In the genomic region with DNA sequence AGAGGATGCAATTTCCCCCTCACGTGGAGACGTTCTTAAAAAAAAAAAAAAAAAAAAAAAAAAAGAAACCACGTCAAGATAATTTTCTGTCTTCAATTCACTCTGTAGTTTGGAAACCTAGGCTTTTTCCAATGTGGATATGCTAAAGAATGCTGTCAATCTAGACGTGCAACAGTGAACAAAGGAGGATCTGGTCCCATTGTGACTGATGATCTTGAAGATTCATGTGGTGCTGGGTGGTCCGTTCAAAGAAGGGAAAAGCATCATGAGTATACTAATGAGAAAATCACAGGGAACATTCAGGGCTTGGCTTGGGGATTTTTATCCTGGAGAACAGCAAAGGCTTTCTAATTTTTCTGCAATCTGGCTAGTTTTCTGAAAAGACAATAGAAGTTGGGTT, we compare ENCODE assay signal across 32 cellular contexts.
"Had no signal": no experiment of that assay in that cellular context is flagged by ENCODE, and none has a peak within 500 bp of the region (broad histone marks: within the 10 kb centered on the region; RNA-seq: fewer than 3 reads in every experiment).

No MANE protein-coding gene starts in this region.

- H3K27me3 Mint-ChIP-seq: activated B cell treated with CpG ODN at 0.5 μM for 24 hours; activated CD4-positive, alpha-beta memory T cell treated with anti-CD3 and anti-CD28 coated beads for 36 hours; activated CD4-positive, alpha-beta T cell treated with anti-CD3 and anti-CD28 coated beads, Interleukin-2, amount 10 ng/mL, durations not matched to agents 24 days and 14 days; activated CD8-positive, alpha-beta T cell treated with anti-CD3 and anti-CD28 coated beads for 36 hours; activated naive CD4-positive, alpha-beta T cell treated with anti-CD3 and anti-CD28 coated beads, Interleukin-2, amount 10 ng/mL, durations not matched to agents 7 days and 5 days; activated naive CD4-positive, alpha-beta T cell treated with anti-CD3 and anti-CD28 coated beads, Interleukin-2, amount 50 U/mL, for 24 hours; activated naive CD8-positive, alpha-beta T cell treated with anti-CD3 and anti-CD28 coated beads, Interleukin-2, amount 10 ng/mL, durations not matched to agents 7 days and 5 days; activated naive CD8-positive, alpha-beta T cell treated with anti-CD3 and anti-CD28 coated beads, Interleukin-2, amount 50 U/mL, for 24 hours; brain; central memory CD8-positive, alpha-beta T cell had no signal

- H3K27ac Mint-ChIP-seq: activated B cell treated with CpG ODN at 0.5 μM for 24 hours; activated CD4-positive, alpha-beta memory T cell treated with anti-CD3 and anti-CD28 coated beads for 36 hours; activated CD4-positive, alpha-beta T cell treated with anti-CD3 and anti-CD28 coated beads, Interleukin-2, amount 10 ng/mL, durations not matched to agents 24 days and 14 days; activated CD8-positive, alpha-beta T cell treated with anti-CD3 and anti-CD28 coated beads for 36 hours; activated naive CD4-positive, alpha-beta T cell treated with anti-CD3 and anti-CD28 coated beads, Interleukin-2, amount 10 ng/mL, durations not matched to agents 7 days and 5 days; activated naive CD4-positive, alpha-beta T cell treated with anti-CD3 and anti-CD28 coated beads, Interleukin-2, amount 50 U/mL, for 24 hours; activated naive CD8-positive, alpha-beta T cell; activated naive CD8-positive, alpha-beta T cell treated with anti-CD3 and anti-CD28 coated beads, Interleukin-2, amount 10 ng/mL, durations not matched to agents 7 days and 5 days; activated naive CD8-positive, alpha-beta T cell treated with anti-CD3 and anti-CD28 coated beads, Interleukin-2, amount 50 U/mL, for 24 hours; activated T-helper 2 cell treated with anti-CD3 and anti-CD28 coated beads, Interferon-gamma antibody, Interleukin-2, Interleukin-4, amounts not matched to agents 10 μg/mL and 5 μg/mL and 100 μg/mL, durations not matched to agents 14 hours and 24 hours and 36 hours; brain; T-helper 1 cell treated with Interleukin-12 subunit alpha and Interleukin-12 subunit beta and Interleukin-4 antibody, amounts not matched to agents 30 μg/mL and 1 μg/mL, for 36 hours; T-helper 2 cell treated with Interferon-gamma antibody and Interleukin-4, amounts not matched to agents 5 μg/mL and 100 μg/mL, for 36 hours had no signal

- ATAC-seq: activated CD8-positive, alpha-beta T cell treated with anti-CD3 and anti-CD28 coated beads for 36 hours; activated naive CD8-positive, alpha-beta T cell treated with anti-CD3 and anti-CD28 coated beads, Interleukin-2, amount 50 U/mL, for 24 hours had no signal

- H3K4me1 Mint-ChIP-seq: activated B cell treated with CpG ODN at 0.5 μM for 24 hours; activated CD4-positive, alpha-beta T cell treated with anti-CD3 and anti-CD28 coated beads, Interleukin-2, amount 10 ng/mL, durations not matched to agents 24 days and 14 days; activated naive CD4-positive, alpha-beta T cell treated with anti-CD3 and anti-CD28 coated beads, Interleukin-2, amount 10 ng/mL, durations not matched to agents 7 days and 5 days; activated naive CD4-positive, alpha-beta T cell treated with anti-CD3 and anti-CD28 coated beads, Interleukin-2, amount 50 U/mL, for 24 hours; activated naive CD8-positive, alpha-beta T cell treated with anti-CD3 and anti-CD28 coated beads, Interleukin-2, amount 10 ng/mL, durations not matched to agents 7 days and 5 days; activated naive CD8-positive, alpha-beta T cell treated with anti-CD3 and anti-CD28 coated beads, Interleukin-2, amount 50 U/mL, for 24 hours; brain; central memory CD8-positive, alpha-beta T cell had no signal

- DNase-seq: activated B cell treated with CpG ODN at 0.5 μM for 24 hours; activated CD4-positive, alpha-beta memory T cell treated with anti-CD3 and anti-CD28 coated beads for 36 hours; activated CD4-positive, alpha-beta T cell treated with anti-CD3 and anti-CD28 coated beads for 4 hours; activated CD4-positive, alpha-beta T cell treated with anti-CD3 and anti-CD28 coated beads, Interleukin-2, amount 10 ng/mL, durations not matched to agents 24 days and 14 days; activated CD4-positive, alpha-beta T cell treated with anti-CD3 and anti-CD28 coated beads, Interleukin-2, amount 50 U/mL, for 1 hour; activated CD4-positive, alpha-beta T cell treated with anti-CD3 and anti-CD28 coated beads, Interleukin-2, amount 50 U/mL, for 4 hours; activated CD4-positive, CD25-positive, alpha-beta regulatory T cell treated with anti-CD3 and anti-CD28 coated beads, Interleukin-2, amount 50 U/mL, for 72 hours; activated CD8-positive, alpha-beta memory T cell treated with anti-CD3 and anti-CD28 coated beads, Interleukin-2, amount 50 U/mL, for 4 hours; activated CD8-positive, alpha-beta T cell treated with anti-CD3 and anti-CD28 coated beads for 36 hours; activated effector memory CD4-positive, alpha-beta T cell treated with Interleukin-2 at 50 U/mL for 16 hours; activated gamma-delta T cell; activated naive CD4-positive, alpha-beta T cell treated with anti-CD3 and anti-CD28 coated beads, Interleukin-2, amount 10 ng/mL, durations not matched to agents 7 days and 5 days; activated naive CD4-positive, alpha-beta T cell treated with Interleukin-2 at 50 U/mL for 16 hours; activated naive CD8-positive, alpha-beta T cell treated with anti-CD3 and anti-CD28 coated beads, Interleukin-2, amount 10 ng/mL, durations not matched to agents 7 days and 5 days; activated naive CD8-positive, alpha-beta T cell treated with anti-CD3 and anti-CD28 coated beads, Interleukin-2, amount 50 U/mL, for 24 hours; activated T-cell treated with anti-CD3 and anti-CD28 coated beads for 4 hours; activated T-cell treated with anti-CD3 and anti-CD28 coated beads, Interleukin-2, amount 50 U/mL, for 1 hour; activated T-cell treated with anti-CD3 and anti-CD28 coated beads, Interleukin-2, amount 50 U/mL, for 48 hours; amygdala; anterior cingulate cortex; caudate nucleus; cerebellar nuclear complex; T-helper 1 cell; T-helper 2 cell; T-helper 9 cell had no signal

- H3K9me3 Mint-ChIP-seq: activated B cell treated with CpG ODN at 0.5 μM for 24 hours; activated CD4-positive, alpha-beta memory T cell treated with anti-CD3 and anti-CD28 coated beads for 36 hours; activated CD4-positive, alpha-beta T cell treated with anti-CD3 and anti-CD28 coated beads, Interleukin-2, amount 10 ng/mL, durations not matched to agents 24 days and 14 days; activated CD8-positive, alpha-beta T cell treated with anti-CD3 and anti-CD28 coated beads for 36 hours; activated naive CD4-positive, alpha-beta T cell treated with anti-CD3 and anti-CD28 coated beads, Interleukin-2, amount 10 ng/mL, durations not matched to agents 7 days and 5 days; activated naive CD4-positive, alpha-beta T cell treated with anti-CD3 and anti-CD28 coated beads, Interleukin-2, amount 50 U/mL, for 24 hours; activated naive CD8-positive, alpha-beta T cell treated with anti-CD3 and anti-CD28 coated beads, Interleukin-2, amount 10 ng/mL, durations not matched to agents 7 days and 5 days; activated T-helper 2 cell treated with anti-CD3 and anti-CD28 coated beads, Interferon-gamma antibody, Interleukin-2, Interleukin-4, amounts not matched to agents 10 μg/mL and 5 μg/mL and 100 μg/mL, durations not matched to agents 14 hours and 24 hours and 36 hours; brain; central memory CD8-positive, alpha-beta T cell; T-helper 1 cell treated with Interleukin-12 subunit alpha and Interleukin-12 subunit beta and Interleukin-4 antibody, amounts not matched to agents 30 μg/mL and 1 μg/mL, for 36 hours; T-helper 2 cell treated with Interferon-gamma antibody and Interleukin-4, amounts not matched to agents 5 μg/mL and 100 μg/mL, for 36 hours had no signal

- H3K36me3 Mint-ChIP-seq: activated CD4-positive, alpha-beta memory T cell treated with anti-CD3 and anti-CD28 coated beads for 36 hours; activated naive CD4-positive, alpha-beta T cell treated with anti-CD3 and anti-CD28 coated beads, Interleukin-2, amount 10 ng/mL, durations not matched to agents 7 days and 5 days; activated naive CD4-positive, alpha-beta T cell treated with anti-CD3 and anti-CD28 coated beads, Interleukin-2, amount 50 U/mL, for 24 hours; activated naive CD8-positive, alpha-beta T cell; activated naive CD8-positive, alpha-beta T cell treated with anti-CD3 and anti-CD28 coated beads, Interleukin-2, amount 10 ng/mL, durations not matched to agents 7 days and 5 days; brain had no signal

- H3K4me3 Mint-ChIP-seq: activated B cell treated with CpG ODN at 0.5 μM for 24 hours; activated CD4-positive, alpha-beta memory T cell treated with anti-CD3 and anti-CD28 coated beads for 36 hours; activated CD4-positive, alpha-beta T cell treated with anti-CD3 and anti-CD28 coated beads, Interleukin-2, amount 10 ng/mL, durations not matched to agents 24 days and 14 days; activated CD8-positive, alpha-beta T cell treated with anti-CD3 and anti-CD28 coated beads for 36 hours; activated naive CD4-positive, alpha-beta T cell treated with anti-CD3 and anti-CD28 coated beads, Interleukin-2, amount 10 ng/mL, durations not matched to agents 7 days and 5 days; activated naive CD4-positive, alpha-beta T cell treated with anti-CD3 and anti-CD28 coated beads, Interleukin-2, amount 50 U/mL, for 24 hours; activated naive CD8-positive, alpha-beta T cell; activated naive CD8-positive, alpha-beta T cell treated with anti-CD3 and anti-CD28 coated beads, Interleukin-2, amount 10 ng/mL, durations not matched to agents 7 days and 5 days; activated naive CD8-positive, alpha-beta T cell treated with anti-CD3 and anti-CD28 coated beads, Interleukin-2, amount 50 U/mL, for 24 hours; brain; central memory CD8-positive, alpha-beta T cell; T-helper 1 cell treated with Interleukin-12 subunit alpha and Interleukin-12 subunit beta and Interleukin-4 antibody, amounts not matched to agents 30 μg/mL and 1 μg/mL, for 36 hours; T-helper 2 cell treated with Interferon-gamma antibody and Interleukin-4, amounts not matched to agents 5 μg/mL and 100 μg/mL, for 36 hours had no signal
